In the genomic region with DNA sequence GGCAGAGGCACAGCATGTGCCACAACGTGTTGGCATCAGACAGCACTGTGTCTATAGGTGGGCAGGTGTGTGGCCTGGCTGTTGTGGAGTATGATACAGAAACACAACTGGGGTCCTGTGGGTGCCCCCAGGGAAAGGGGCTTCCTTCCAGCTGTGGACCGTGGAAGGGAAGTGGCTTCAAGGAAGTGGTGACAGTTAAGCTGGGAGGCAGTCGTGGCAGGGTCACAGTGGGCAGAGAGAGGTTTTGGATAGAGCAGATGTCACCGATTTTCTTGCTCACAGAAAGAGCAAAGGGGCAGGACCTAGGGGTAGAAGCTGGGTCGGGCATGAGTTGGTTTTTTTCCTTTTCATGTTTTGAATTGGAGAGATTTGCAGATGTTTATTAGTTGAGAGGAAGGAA, we compare ENCODE assay signal across 18 cellular contexts. TPM values are rescaled to one million over a fixed set of nuclear protein-coding genes. Genes with fewer than 3 reads are reported as not detected.
DNase-seq lines count a peak whose midpoint lies in the region; ATAC-seq and TF ChIP-seq lines count a peak whose summit lies in the region.
"Had no signal": no experiment of that assay in that cellular context is flagged by ENCODE, and none has a peak within 500 bp of the region (broad histone marks: within the 10 kb centered on the region; RNA-seq: fewer than 3 reads in every experiment).

No MANE protein-coding gene starts in this region.

- 36 to 37% methylated on average over 4 of the region's 5 CpGs for WGBS in esophagus squamous epithelium, 2 donors

- H3K36me3 ChIP-seq in esophagus squamous epithelium: peaks cover 6 to 61% (median 25%) of the 10 kb centered on the region in 3 donors
- no peaks in the 10 kb centered on the region; the same call in 1 of the 2 replicates for H3K36me3 ChIP-seq in Caco-2 (ENCODE audit: control insufficient read depth, insufficient read depth, low read length)

- no peaks in the 10 kb centered on the region for H3K9me3 Mint-ChIP-seq in natural killer cell treated with Interleukin-12 subunit alpha and Interleukin-12 subunit beta and Interleukin-15 and Interleukin-18, amount 100 ng/mL, for 72 hours
- no peaks in the 10 kb centered on the region for H3K9me3 Mint-ChIP-seq in natural killer cell
- no peaks in the 10 kb centered on the region for H3K9me3 Mint-ChIP-seq in Caco-2 (ENCODE audit: unreplicated experiment)
- H3K9me3 Mint-ChIP-seq: T-helper 1 cell treated with Interleukin-12 subunit alpha and Interleukin-12 subunit beta and Interleukin-4 antibody, amounts not matched to agents 30 μg/mL and 1 μg/mL, for 36 hours had no signal

- no peak for DNase-seq in natural killer cell treated with Interleukin-12 subunit alpha and Interleukin-12 subunit beta and Interleukin-15 and Interleukin-18, amount 100 ng/mL, for 72 hours (ENCODE audit: low spot score)
- no peak for DNase-seq in natural killer cell
- DNase-seq in RWPE1 (ENCODE audit: low spot score): no peak
- DNase-seq in esophagus squamous epithelium (lab: John Stamatoyannopoulos, UW): no peak
- no peak for DNase-seq in NK-92 (lab: John Stamatoyannopoulos, UW; ENCODE audit: unreplicated experiment)
- no peak for DNase-seq in Caco-2
- DNase-seq: activated gamma-delta T cell; effector memory CD4-positive, alpha-beta T cell; foreskin keratinocyte; NCI-H2107; NCI-H748 treated with DMSO at 0.1 percent for 48 hours; RPMI8226; spleen had no signal

- H3K27ac ChIP-seq in RWPE1: peak overlapping the region; percentile 91
- H3K27ac ChIP-seq in esophagus squamous epithelium: peak overlapping the region in 3 of 4 donors; percentile 9 to 31 (median 28)
- H3K27ac ChIP-seq: C4-2B, foreskin keratinocyte had no signal

- H3K4me3 Mint-ChIP-seq in natural killer cell treated with Interleukin-12 subunit alpha and Interleukin-12 subunit beta and Interleukin-15 and Interleukin-18, amount 100 ng/mL, for 72 hours: no peak overlapping the region
- no peak overlapping the region for H3K4me3 Mint-ChIP-seq in natural killer cell
- H3K4me3 Mint-ChIP-seq in Caco-2 (ENCODE audit: unreplicated experiment): no peak overlapping the region
- H3K4me3 Mint-ChIP-seq: T-helper 1 cell treated with Interleukin-12 subunit alpha and Interleukin-12 subunit beta and Interleukin-4 antibody, amounts not matched to agents 30 μg/mL and 1 μg/mL, for 36 hours had no signal

- CTCF ChIA-PET in RWPE1 (lab: Yijun Ruan, JAX): no interaction called here
- CTCF ChIA-PET in Caco-2 (lab: Charles Lee): interaction anchor here (0.8 kb wide), 1 partner anchor 159 kb away, joined by 3 read pairs; no protein-coding TSS in a partner anchor

- no peak overlapping the region for H3K4me3 ChIP-seq in esophagus squamous epithelium
- no peak overlapping the region for H3K4me3 ChIP-seq in Caco-2 (ENCODE audit: low read depth, low read length)
- H3K4me3 ChIP-seq: spleen had no signal

- POLR2A ChIA-PET in RWPE1 (lab: Yijun Ruan, JAX; ENCODE audit: low non-redundant PET) (no interaction called here), Caco-2 (lab: Charles Lee) (no interaction called here)

- peaks cover 24 to 28% of the 10 kb centered on the region in 2 donors for H3K4me1 Mint-ChIP-seq in natural killer cell treated with Interleukin-12 subunit alpha and Interleukin-12 subunit beta and Interleukin-15 and Interleukin-18, amount 100 ng/mL, for 72 hours (ENCODE audit: low read depth in 2 of 2)
- H3K4me1 Mint-ChIP-seq in natural killer cell (peaks cover 26 to 33% of the 10 kb centered on the region in 2 donors), Caco-2 (ENCODE audit: low read depth, unreplicated experiment) (no peaks in the 10 kb centered on the region)

- intact Hi-C loops in natural killer cell (cut with micrococcal nuclease) (no loop called here), esophagus squamous epithelium (cut with DNase I) (no loop called here), Caco-2 (cut with micrococcal nuclease; ENCODE audit: unreplicated experiment) (no loop called here)

- H3K4me1 ChIP-seq in esophagus squamous epithelium: peaks cover 19 to 47% (median 26%) of the 10 kb centered on the region in 3 donors
- H3K4me1 ChIP-seq in Caco-2: peaks cover 7% of the 10 kb centered on the region; the same call in 1 of the 2 replicates

- TF ChIP-seq POLR2A in esophagus squamous epithelium (IDR thresholded peaks at IDR 0.05): no peak

- H3K9me3 ChIP-seq in esophagus squamous epithelium: no peaks in the 10 kb centered on the region
- H3K9me3 ChIP-seq in Caco-2: no peaks in the 10 kb centered on the region
- H3K9me3 ChIP-seq: spleen had no signal

- H3K36me3 Mint-ChIP-seq in natural killer cell treated with Interleukin-12 subunit alpha and Interleukin-12 subunit beta and Interleukin-15 and Interleukin-18, amount 100 ng/mL, for 72 hours: no peaks in the 10 kb centered on the region
- no peaks in the 10 kb centered on the region for H3K36me3 Mint-ChIP-seq in natural killer cell
- H3K36me3 Mint-ChIP-seq in Caco-2 (ENCODE audit: insufficient read depth, unreplicated experiment): peaks cover 44% of the 10 kb centered on the region

- no peak for TF ChIP-seq CTCF in natural killer cell (IDR thresholded peaks at IDR 0.05)
- TF ChIP-seq CTCF in RWPE1 (conservative IDR thresholded peaks at IDR 0.05; ENCODE audit: low read depth): no peak
- TF ChIP-seq CTCF in esophagus squamous epithelium (IDR thresholded peaks at IDR 0.05): no peak
- TF ChIP-seq CTCF in Caco-2 (IDR thresholded peaks at IDR 0.05; ENCODE audit: insufficient read depth in 1 of 2, low read depth in 1 of 2, low read length in 1 of 2, severe bottlenecking in 1 of 2, unreplicated experiment in 1 of 2): no peak

- no peak for ATAC-seq in natural killer cell treated with Interleukin-12 subunit alpha and Interleukin-12 subunit beta and Interleukin-15 and Interleukin-18, amount 100 ng/mL, for 72 hours
- no peak for ATAC-seq in natural killer cell
- ATAC-seq in GM18511 (IDR thresholded peaks at IDR 0.05; ENCODE audit: unreplicated experiment): no peak
- no peak for ATAC-seq in GM21526 (IDR thresholded peaks at IDR 0.05; ENCODE audit: low FRiP score, unreplicated experiment)
- ATAC-seq: foreskin keratinocyte had no signal

- H3K27me3 Mint-ChIP-seq in natural killer cell treated with Interleukin-12 subunit alpha and Interleukin-12 subunit beta and Interleukin-15 and Interleukin-18, amount 100 ng/mL, for 72 hours: no peaks in the 10 kb centered on the region
- H3K27me3 Mint-ChIP-seq in natural killer cell (ENCODE audit: low read depth in 2 of 2) (no peaks in the 10 kb centered on the region), Caco-2 (ENCODE audit: insufficient read depth, unreplicated experiment) (no peaks in the 10 kb centered on the region)

- H3K27ac Mint-ChIP-seq in natural killer cell treated with Interleukin-12 subunit alpha and Interleukin-12 subunit beta and Interleukin-15 and Interleukin-18, amount 100 ng/mL, for 72 hours: peak overlapping the region; percentile 4 to 5
- H3K27ac Mint-ChIP-seq in natural killer cell (no peak overlapping the region), Caco-2 (ENCODE audit: unreplicated experiment) (no peak overlapping the region)
- H3K27ac Mint-ChIP-seq: T-helper 1 cell treated with Interleukin-12 subunit alpha and Interleukin-12 subunit beta and Interleukin-4 antibody, amounts not matched to agents 30 μg/mL and 1 μg/mL, for 36 hours had no signal

- BruUV-seq in Caco-2 (replicated peaks; lab: Mats Ljungman, UMichigan): no TSS peak

- no peaks in the 10 kb centered on the region for H3K27me3 ChIP-seq in esophagus squamous epithelium
- no peaks in the 10 kb centered on the region for H3K27me3 ChIP-seq in Caco-2 (replicated peaks; ENCODE audit: control insufficient read depth, insufficient read depth, low read length)
- H3K27me3 ChIP-seq: foreskin keratinocyte, spleen had no signal

RNA-seq across cellular contexts. Expression of a gene that starts 11.2 kb away (rescaled TPM):
- total RNA-seq in natural killer cell treated with Interleukin-12 subunit alpha and Interleukin-12 subunit beta and Interleukin-15 and Interleukin-18, amount 100 ng/mL, for 72 hours: 10 to 100 TPM in 1 of 2 donors, 1 to 10 TPM in 1; 7.4 to 16.8 TPM
- total RNA-seq in natural killer cell (10 to 100 TPM; 10.8 to 19.8 (median 12.8) TPM), esophagus squamous epithelium (10 to 100 TPM in 3 of 4 donors, 1 to 10 TPM in 1; 4.0 to 28.6 (median 18.0) TPM), Caco-2 (2022) (4.7 TPM in 2 replicates)

RNA-seq across cellular contexts. Expression of a gene that starts 14.3 kb away (rescaled TPM):
- 10 to 100 TPM; 22.8 to 42.0 TPM for total RNA-seq in natural killer cell treated with Interleukin-12 subunit alpha and Interleukin-12 subunit beta and Interleukin-15 and Interleukin-18, amount 100 ng/mL, for 72 hours
- total RNA-seq in natural killer cell: 10 to 100 TPM; 10.1 to 13.3 (median 12.4) TPM
- total RNA-seq in esophagus squamous epithelium: 10 to 100 TPM; 17.0 to 28.7 (median 25.1) TPM
- 20.2 and 23.4 TPM in 2 replicates for total RNA-seq in Caco-2 (2022)

RNA-seq across cellular contexts. Expression of a gene that starts 19.9 kb away (rescaled TPM):
- total RNA-seq in natural killer cell treated with Interleukin-12 subunit alpha and Interleukin-12 subunit beta and Interleukin-15 and Interleukin-18, amount 100 ng/mL, for 72 hours: 10 to 100 TPM; 27.5 to 40.0 TPM
- total RNA-seq in natural killer cell (10 to 100 TPM; 32.9 to 34.5 (median 33.9) TPM), esophagus squamous epithelium (1 to 10 TPM; 3.5 to 8.0 (median 5.4) TPM), Caco-2 (2022) (21.5 and 26.3 TPM in 2 replicates)

RNA-seq across cellular contexts. Expression of a gene that starts 41.3 kb away (rescaled TPM):
- under 1 TPM; 0.17 to 0.36 TPM for total RNA-seq in natural killer cell treated with Interleukin-12 subunit alpha and Interleukin-12 subunit beta and Interleukin-15 and Interleukin-18, amount 100 ng/mL, for 72 hours
- total RNA-seq in natural killer cell (under 1 TPM; 0.45 to 0.60 (median 0.47) TPM), esophagus squamous epithelium (1 to 10 TPM in 3 of 4 donors, under 1 TPM in 1; 0.53 to 3.6 (median 1.8) TPM), Caco-2 (2022) (1.8 and 2.4 TPM in 2 replicates)
- total RNA-seq: HT1080 had no signal

RNA-seq across cellular contexts. Expression of a gene that starts 43.8 kb away (rescaled TPM):
- total RNA-seq in natural killer cell treated with Interleukin-12 subunit alpha and Interleukin-12 subunit beta and Interleukin-15 and Interleukin-18, amount 100 ng/mL, for 72 hours: 10 to 100 TPM; 35.3 to 65.0 TPM
- 10 to 100 TPM; 25.1 to 28.5 (median 27.4) TPM for total RNA-seq in natural killer cell
- 10 to 100 TPM; 16.2 to 41.4 (median 25.8) TPM for total RNA-seq in esophagus squamous epithelium
- 15.1 and 17.7 TPM in 2 replicates for total RNA-seq in Caco-2 (2022)

Comparison
In these comparisons a context has a peak if more than half of its experiments do, and no peak if none do; other contexts are left out.
1. H3K27ac Mint-ChIP-seq: peak in natural killer cell treated with Interleukin-12 subunit alpha and Interleukin-12 subunit beta and Interleukin-15 and Interleukin-18, amount 100 ng/mL, for 72 hours (2 of 2); none in natural killer cell (0 of 2) and Caco-2 (single experiment).